In genomic region chr16:67843343-67843765, GRCh38 we compare ENCODE assay signal across 8 cellular contexts. TPM values are rescaled to one million over a fixed set of nuclear protein-coding genes. Genes with fewer than 3 reads are reported as not detected.
DNase-seq lines count a peak whose midpoint lies in the region; ATAC-seq and TF ChIP-seq lines count a peak whose summit lies in the region.

No MANE protein-coding gene starts in this region.

- DNase-seq in Calu3 (no peak), NT2/D1 (ENCODE audit: low read depth, low spot score) (no peak), osteocyte (ENCODE audit: extremely low spot score, unreplicated experiment) (no peak), foreskin melanocyte (no peak), DMS 273 (lab: John Stamatoyannopoulos, UW; ENCODE audit: unreplicated experiment) (no peak)

- H3K9me3 Mint-ChIP-seq in Calu3 (ENCODE audit: low read depth, unreplicated experiment) (no peaks in the 10 kb centered on the region), osteocyte (ENCODE audit: unreplicated experiment) (no peaks in the 10 kb centered on the region)

- H3K4me1 Mint-ChIP-seq in Calu3 (ENCODE audit: low read depth, unreplicated experiment) (peaks cover 25% of the 10 kb centered on the region), osteocyte (ENCODE audit: unreplicated experiment) (peaks cover 47% of the 10 kb centered on the region)

- H3K27me3 ChIP-seq in NT2/D1 (ENCODE audit: insufficient read depth, insufficient read length) (no peaks in the 10 kb centered on the region), endocrine pancreas (ENCODE audit: control insufficient read depth, insufficient read depth, low read length) (no peaks in the 10 kb centered on the region)

- H3K27me3 Mint-ChIP-seq in Calu3 (ENCODE audit: unreplicated experiment) (no peaks in the 10 kb centered on the region), osteocyte (ENCODE audit: unreplicated experiment) (no peaks in the 10 kb centered on the region)

- H3K4me1 ChIP-seq in NT2/D1 (ENCODE audit: insufficient read depth, insufficient read length) (peaks cover 4% of the 10 kb centered on the region), endocrine pancreas (ENCODE audit: control insufficient read depth, insufficient read depth, low read length) (peaks cover 15% of the 10 kb centered on the region)

- peak overlapping the region; percentile 98 for H3K9ac ChIP-seq in NT2/D1 (ENCODE audit: insufficient read length, low read depth)
- peak overlapping the region; percentile 58 for H3K9ac ChIP-seq in endocrine pancreas (ENCODE audit: control insufficient read depth, insufficient read depth, low read length)

- peak overlapping the region; percentile 99 for H3K4me3 Mint-ChIP-seq in Calu3 (ENCODE audit: low read depth, unreplicated experiment)
- H3K4me3 Mint-ChIP-seq in osteocyte (ENCODE audit: unreplicated experiment) = peak overlapping the region; percentile 93

- TF ChIP-seq CTCF in Calu3 (IDR thresholded peaks at IDR 0.05; ENCODE audit: unreplicated experiment) (no peak), osteocyte (IDR thresholded peaks at IDR 0.05) (no peak)

- TSS peak; percentile 3 for BruUV-seq in Calu3 (replicated peaks; lab: Mats Ljungman, UMichigan)

- peaks cover 58% of the 10 kb centered on the region for H3K36me3 Mint-ChIP-seq in Calu3 (ENCODE audit: insufficient read depth, unreplicated experiment)
- H3K36me3 Mint-ChIP-seq in osteocyte (ENCODE audit: unreplicated experiment) = no peaks in the 10 kb centered on the region

- H3K4me3 ChIP-seq in NT2/D1 (ENCODE audit: insufficient read length, low read depth) = peak overlapping the region; percentile 95
- H3K4me3 ChIP-seq in endocrine pancreas (ENCODE audit: control insufficient read depth, insufficient read depth, low read length) = peak overlapping the region; percentile 58

- ATAC-seq in GM18873 (IDR thresholded peaks at IDR 0.05; ENCODE audit: low FRiP score, unreplicated experiment) (no peak), GM18520 (IDR thresholded peaks at IDR 0.05; ENCODE audit: unreplicated experiment) (no peak)

- CTCF ChIA-PET in Calu3 (lab: Charles Lee) = interaction anchor here (0.9 kb wide), 1 partner anchor 28 kb away, joined by 7 read pairs; no protein-coding TSS in a partner anchor

- H3K9me3 ChIP-seq in NT2/D1 (ENCODE audit: insufficient read depth, low read length) (no peaks in the 10 kb centered on the region), endocrine pancreas (ENCODE audit: control insufficient read depth, low read length) (no peaks in the 10 kb centered on the region)

- intact Hi-C loops in Calu3 (cut with micrococcal nuclease; ENCODE audit: unreplicated experiment) = no loop called here

- H3K36me3 ChIP-seq in NT2/D1 (ENCODE audit: insufficient read depth, insufficient read length, low read length) (peaks cover 36% of the 10 kb centered on the region), endocrine pancreas (ENCODE audit: control insufficient read depth, insufficient read depth, low read length) (no peaks in the 10 kb centered on the region)

- H3K27ac Mint-ChIP-seq in Calu3 (ENCODE audit: unreplicated experiment) = peak overlapping the region; percentile 82
- peak overlapping the region; percentile 91 for H3K27ac Mint-ChIP-seq in osteocyte (ENCODE audit: unreplicated experiment)

RNA-seq across cellular contexts. Expression of gene THAP11, which starts 1.2 kb away (rescaled TPM):
- 38.3 and 39.1 TPM in 2 replicates for total RNA-seq in Calu3 (2022)
- 29.5 and 30.0 TPM in 2 replicates for total RNA-seq in osteocyte

RNA-seq across cellular contexts. Expression of gene NUTF2, which starts 3.4 kb away (rescaled TPM):
- 210 and 224 TPM in 2 replicates for total RNA-seq in Calu3 (2022)
- 121 and 125 TPM in 2 replicates for total RNA-seq in osteocyte

RNA-seq across cellular contexts. Expression of gene CENPT, which starts 4.1 kb away (rescaled TPM):
- total RNA-seq in Calu3 (2022) = 46.8 and 54.3 TPM in 2 replicates
- total RNA-seq in osteocyte = 46.3 and 51.2 TPM in 2 replicates

RNA-seq across cellular contexts. Expression of gene EDC4, which starts 29.5 kb away (rescaled TPM):
- total RNA-seq in Calu3 (2022) (85.8 and 88.1 TPM in 2 replicates), osteocyte (68.2 and 75.4 TPM in 2 replicates)

RNA-seq across cellular contexts. Expression of gene TSNAXIP1, which starts 36.7 kb away (rescaled TPM):
- total RNA-seq in Calu3 (2022) (1.0 and 1.3 TPM in 2 replicates), osteocyte (3.6 and 4.1 TPM in 2 replicates)
